In the genomic region with DNA sequence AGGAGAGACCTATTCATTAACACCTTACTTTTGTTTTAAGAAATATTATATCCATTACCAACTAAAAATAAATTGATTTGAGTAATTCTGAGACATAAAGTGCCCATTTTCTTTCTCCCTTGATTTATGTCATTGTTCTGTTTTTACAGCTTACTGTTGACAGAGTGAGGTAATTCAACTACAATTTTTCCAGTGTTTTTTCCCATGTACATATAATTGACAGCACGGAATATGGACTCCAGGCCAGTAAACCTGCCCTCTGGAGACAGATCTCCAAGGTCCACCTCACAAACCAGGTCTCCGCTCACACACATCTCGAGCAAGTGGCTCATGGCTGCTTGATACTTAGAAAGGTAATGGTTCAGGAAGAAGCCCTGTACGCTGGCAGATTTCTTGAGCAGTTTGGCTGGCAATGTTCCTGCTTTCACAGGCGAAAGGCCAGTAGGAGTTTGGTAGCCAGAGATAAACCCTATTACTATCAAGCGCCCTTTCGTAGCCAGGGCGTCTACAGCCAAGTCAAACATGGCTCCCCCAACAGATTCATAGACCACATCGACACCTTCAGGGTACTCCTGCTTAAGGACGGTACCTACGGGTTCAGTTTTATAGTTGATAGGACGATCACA, we compare ENCODE assay signal across 15 cellular contexts. TPM values are rescaled to one million over a fixed set of nuclear protein-coding genes. Genes with fewer than 3 reads are reported as not detected.
DNase-seq lines count a peak whose midpoint lies in the region; ATAC-seq, FAIRE-seq and TF ChIP-seq lines count a peak whose summit lies in the region.
"Had no signal": no experiment of that assay in that cellular context is flagged by ENCODE, and none has a peak within 500 bp of the region (broad histone marks: within the 10 kb centered on the region; RNA-seq: fewer than 3 reads in every experiment).

No MANE protein-coding gene starts in this region.

- peaks cover 52% of the 10 kb centered on the region for H3K4me1 Mint-ChIP-seq in activated T-cell treated with anti-CD3 and anti-CD28 coated beads, Interleukin-2, amount 50 U/mL, for 24 hours (ENCODE audit: low read depth)
- peaks cover 44% of the 10 kb centered on the region for H3K4me1 Mint-ChIP-seq in activated T-cell treated with anti-CD3 and anti-CD28 coated beads, Interleukin-2, amount 50 U/mL, for 4 hours (ENCODE audit: low read depth)
- H3K4me1 Mint-ChIP-seq in MCF 10A (ENCODE audit: insufficient read depth, unreplicated experiment): peaks cover 12% of the 10 kb centered on the region
- peaks cover 14 to 54% (median 50%) of the 10 kb centered on the region in 7 donors for H3K4me1 Mint-ChIP-seq in naive thymus-derived CD4-positive, alpha-beta T cell
- peaks cover 31% of the 10 kb centered on the region for H3K4me1 Mint-ChIP-seq in activated CD8-positive, alpha-beta T cell treated with anti-CD3 and anti-CD28 coated beads for 36 hours (ENCODE audit: low read depth)

- peaks cover 35% of the 10 kb centered on the region for H3K36me3 Mint-ChIP-seq in activated T-cell treated with anti-CD3 and anti-CD28 coated beads, Interleukin-2, amount 50 U/mL, for 24 hours (ENCODE audit: low read depth)
- H3K36me3 Mint-ChIP-seq in activated T-cell treated with anti-CD3 and anti-CD28 coated beads, Interleukin-2, amount 50 U/mL, for 4 hours (ENCODE audit: insufficient read depth): peaks cover 11% of the 10 kb centered on the region
- H3K36me3 Mint-ChIP-seq in MCF 10A (ENCODE audit: insufficient read depth, unreplicated experiment): peaks cover 25% of the 10 kb centered on the region
- H3K36me3 Mint-ChIP-seq in naive thymus-derived CD4-positive, alpha-beta T cell: peaks cover 0 to 31% (median 15%) of the 10 kb centered on the region in 5 donors
- H3K36me3 Mint-ChIP-seq in activated CD8-positive, alpha-beta T cell treated with anti-CD3 and anti-CD28 coated beads for 36 hours (ENCODE audit: low read depth): peaks cover 6% of the 10 kb centered on the region

- H3K4me1 ChIP-seq in naive thymus-derived CD4-positive, alpha-beta T cell (ENCODE audit: control insufficient read depth in 2 of 2, insufficient read depth in 2 of 2, low read length in 2 of 2): peaks cover 0 to 3% of the 10 kb centered on the region in 2 donors

- POLR2A ChIA-PET in MCF 10A (lab: Yijun Ruan, JAX): interaction anchor here (0.7 kb wide), 1 partner anchor 73 kb away, joined by 4 read pairs; no protein-coding TSS in a partner anchor
- POLR2A ChIA-PET in naive thymus-derived CD4-positive, alpha-beta T cell (lab: Charles Lee): no interaction called here
- POLR2A ChIA-PET in activated CD8-positive, alpha-beta T cell treated with anti-CD3 and anti-CD28 coated beads for 36 hours (lab: Charles Lee): interaction anchor here (0.6 kb wide), 1 partner anchor 68 kb away, joined by 3 read pairs; no protein-coding TSS in a partner anchor

- no peak for ATAC-seq in activated T-cell treated with anti-CD3 and anti-CD28 coated beads, Interleukin-2, amount 50 U/mL, for 4 hours
- ATAC-seq in naive thymus-derived CD4-positive, alpha-beta T cell: no peak
- ATAC-seq in activated CD8-positive, alpha-beta T cell treated with anti-CD3 and anti-CD28 coated beads for 36 hours: no peak

- no peak overlapping the region for H3K27ac ChIP-seq in naive thymus-derived CD4-positive, alpha-beta T cell (ENCODE audit: low read depth, low read length)
- H3K27ac ChIP-seq: adrenal gland had no signal

- TF ChIP-seq CTCF in MCF 10A (IDR thresholded peaks at IDR 0.05; ENCODE audit: unreplicated experiment) (no peak), GM20000 (IDR thresholded peaks at IDR 0.05; ENCODE audit: extremely low read depth, missing control alignments) (no peak)
- no peak for TF ChIP-seq CTCF in activated CD8-positive, alpha-beta T cell treated with anti-CD3 and anti-CD28 coated beads for 36 hours (IDR thresholded peaks at IDR 0.05)

- H3K4me3 Mint-ChIP-seq in activated T-cell treated with anti-CD3 and anti-CD28 coated beads, Interleukin-2, amount 50 U/mL, for 24 hours: no peak overlapping the region
- H3K4me3 Mint-ChIP-seq in activated T-cell treated with anti-CD3 and anti-CD28 coated beads, Interleukin-2, amount 50 U/mL, for 4 hours: no peak overlapping the region
- H3K4me3 Mint-ChIP-seq in MCF 10A (ENCODE audit: unreplicated experiment): no peak overlapping the region
- H3K4me3 Mint-ChIP-seq in naive thymus-derived CD4-positive, alpha-beta T cell: no peak overlapping the region
- no peak overlapping the region for H3K4me3 Mint-ChIP-seq in activated CD8-positive, alpha-beta T cell treated with anti-CD3 and anti-CD28 coated beads for 36 hours
- H3K4me3 Mint-ChIP-seq: activated CD4-positive, alpha-beta memory T cell treated with anti-CD3 and anti-CD28 coated beads for 36 hours had no signal

- no peak for TF ChIP-seq POLR2A in GM12892 (IDR thresholded peaks at IDR 0.05; ENCODE audit: low read depth, low read length)

- CTCF ChIA-PET in MCF 10A (lab: Yijun Ruan, JAX): interaction anchor here (0.6 kb wide), 1 partner anchor 274 kb away, joined by 4 read pairs; no protein-coding TSS in a partner anchor
- CTCF ChIA-PET in naive thymus-derived CD4-positive, alpha-beta T cell (lab: Charles Lee): interaction anchor here (1.6 kb wide), 1 partner anchor 43 kb away, joined by 4 read pairs; no protein-coding TSS in a partner anchor
- CTCF ChIA-PET in activated CD8-positive, alpha-beta T cell treated with anti-CD3 and anti-CD28 coated beads for 36 hours (lab: Charles Lee): no interaction called here

- H3K36me3 ChIP-seq in naive thymus-derived CD4-positive, alpha-beta T cell (ENCODE audit: control insufficient read depth in 2 of 3, insufficient read depth in 3 of 3, low read length in 3 of 3): peaks cover 0 to 12% (median 3%) of the 10 kb centered on the region in 3 experiments

- H3K27ac Mint-ChIP-seq in activated T-cell treated with anti-CD3 and anti-CD28 coated beads, Interleukin-2, amount 50 U/mL, for 24 hours: peak overlapping the region; percentile 67
- no peak overlapping the region for H3K27ac Mint-ChIP-seq in MCF 10A (ENCODE audit: low read depth, unreplicated experiment)
- peak overlapping the region in 6 of 9 donors; percentile 36 to 75 (median 67) for H3K27ac Mint-ChIP-seq in naive thymus-derived CD4-positive, alpha-beta T cell
- H3K27ac Mint-ChIP-seq in activated CD8-positive, alpha-beta T cell treated with anti-CD3 and anti-CD28 coated beads for 36 hours: no peak overlapping the region
- H3K27ac Mint-ChIP-seq: activated CD4-positive, alpha-beta memory T cell treated with anti-CD3 and anti-CD28 coated beads for 36 hours had no signal

- H3K9me3 ChIP-seq in naive thymus-derived CD4-positive, alpha-beta T cell (ENCODE audit: control insufficient read depth in 2 of 3, low read length in 3 of 3): no peaks in the 10 kb centered on the region
- H3K9me3 ChIP-seq: adrenal gland had no signal

- H3K27me3 ChIP-seq in naive thymus-derived CD4-positive, alpha-beta T cell (ENCODE audit: control insufficient read depth in 2 of 2, insufficient read depth in 2 of 2, low read length in 2 of 2): no peaks in the 10 kb centered on the region
- H3K27me3 ChIP-seq: adrenal gland had no signal

- no peak for FAIRE-seq in GM12892 (lab: Jason Lieb, UNC)
- FAIRE-seq: colon, kidney had no signal

- intact Hi-C loops in MCF 10A (cut with micrococcal nuclease): no loop called here
- intact Hi-C loops in naive thymus-derived CD4-positive, alpha-beta T cell (cut with micrococcal nuclease): no loop called here
- intact Hi-C loops in activated CD8-positive, alpha-beta T cell treated with anti-CD3 and anti-CD28 coated beads for 36 hours (cut with micrococcal nuclease): no loop called here

- TSS peak; percentile 3 for BruUV-seq in MCF 10A (replicated peaks; lab: Mats Ljungman, UMichigan)

- H3K4me3 ChIP-seq in naive thymus-derived CD4-positive, alpha-beta T cell (ENCODE audit: low read length): no peak overlapping the region
- H3K4me3 ChIP-seq: adrenal gland had no signal

- no peaks in the 10 kb centered on the region for H3K9me3 Mint-ChIP-seq in activated T-cell treated with anti-CD3 and anti-CD28 coated beads, Interleukin-2, amount 50 U/mL, for 24 hours
- H3K9me3 Mint-ChIP-seq in activated T-cell treated with anti-CD3 and anti-CD28 coated beads, Interleukin-2, amount 50 U/mL, for 4 hours: no peaks in the 10 kb centered on the region
- H3K9me3 Mint-ChIP-seq in MCF 10A (ENCODE audit: unreplicated experiment): no peaks in the 10 kb centered on the region
- no peaks in the 10 kb centered on the region for H3K9me3 Mint-ChIP-seq in naive thymus-derived CD4-positive, alpha-beta T cell
- H3K9me3 Mint-ChIP-seq in activated CD8-positive, alpha-beta T cell treated with anti-CD3 and anti-CD28 coated beads for 36 hours: no peaks in the 10 kb centered on the region
- H3K9me3 Mint-ChIP-seq: activated CD4-positive, alpha-beta memory T cell treated with anti-CD3 and anti-CD28 coated beads for 36 hours had no signal

- no peak for DNase-seq in activated T-cell treated with anti-CD3 and anti-CD28 coated beads, Interleukin-2, amount 50 U/mL, for 24 hours
- no peak for DNase-seq in activated T-cell treated with anti-CD3 and anti-CD28 coated beads, Interleukin-2, amount 50 U/mL, for 4 hours
- DNase-seq in MCF 10A (ENCODE audit: unreplicated experiment) (no peak), GF-D8 (lab: John Stamatoyannopoulos, UW) (no peak), GM20000 (ENCODE audit: low spot score) (no peak), GM12892 (ENCODE audit: insufficient read length) (no peak)
- no peak for DNase-seq in naive thymus-derived CD4-positive, alpha-beta T cell
- no peak for DNase-seq in activated CD8-positive, alpha-beta T cell treated with anti-CD3 and anti-CD28 coated beads for 36 hours
- DNase-seq: activated CD4-positive, alpha-beta memory T cell treated with anti-CD3 and anti-CD28 coated beads for 36 hours; adrenal gland; C1 segment of cervical spinal cord; kidney; NCI-H187 treated with DMSO at 0.1 percent for 48 hours; NCI-H524 treated with DMSO at 0.1 percent for 48 hours had no signal

- H3K27me3 Mint-ChIP-seq in activated T-cell treated with anti-CD3 and anti-CD28 coated beads, Interleukin-2, amount 50 U/mL, for 24 hours: peaks cover 13% of the 10 kb centered on the region
- no peaks in the 10 kb centered on the region for H3K27me3 Mint-ChIP-seq in activated T-cell treated with anti-CD3 and anti-CD28 coated beads, Interleukin-2, amount 50 U/mL, for 4 hours (ENCODE audit: low read depth)
- H3K27me3 Mint-ChIP-seq in MCF 10A (ENCODE audit: insufficient read depth, unreplicated experiment): no peaks in the 10 kb centered on the region
- H3K27me3 Mint-ChIP-seq in naive thymus-derived CD4-positive, alpha-beta T cell: peaks cover 0 to 24% (median 0%) of the 10 kb centered on the region in 5 donors
- H3K27me3 Mint-ChIP-seq in activated CD8-positive, alpha-beta T cell treated with anti-CD3 and anti-CD28 coated beads for 36 hours: peaks cover 11% of the 10 kb centered on the region
- H3K27me3 Mint-ChIP-seq: activated CD4-positive, alpha-beta memory T cell treated with anti-CD3 and anti-CD28 coated beads for 36 hours had no signal

RNA-seq across cellular contexts. Expression of a gene that starts 7.6 kb away (rescaled TPM):
- 10 to 100 TPM in 1 of 3 donors, 1 to 10 TPM in 2; 8.9 to 12.8 (median 9.2) TPM for total RNA-seq in activated T-cell treated with anti-CD3 and anti-CD28 coated beads, Interleukin-2, amount 50 U/mL, for 4 hours
- 19.8 and 20.6 TPM in 2 replicates for total RNA-seq in MCF 10A (2022)
- total RNA-seq in naive thymus-derived CD4-positive, alpha-beta T cell: 10 to 100 TPM; 25.1 to 59.1 (median 31.7) TPM
- polyA plus RNA-seq in naive thymus-derived CD4-positive, alpha-beta T cell: 10 to 100 TPM; 17.0 to 25.5 TPM
- total RNA-seq in activated CD8-positive, alpha-beta T cell treated with anti-CD3 and anti-CD28 coated beads for 36 hours: 10 to 100 TPM; 20.0 to 21.1 TPM
- polyA plus RNA-seq in GM12892 (2012; ENCODE audit: missing spikeins): 29.4 TPM

RNA-seq across cellular contexts. Expression of a gene that starts 9.2 kb away (rescaled TPM):
- 10 to 100 TPM; 10.8 to 13.6 (median 12.5) TPM for total RNA-seq in activated T-cell treated with anti-CD3 and anti-CD28 coated beads, Interleukin-2, amount 50 U/mL, for 4 hours
- total RNA-seq in MCF 10A (2022): 9.7 and 11.7 TPM in 2 replicates
- 10 to 100 TPM; 17.9 to 33.5 (median 25.7) TPM for total RNA-seq in naive thymus-derived CD4-positive, alpha-beta T cell
- polyA plus RNA-seq in naive thymus-derived CD4-positive, alpha-beta T cell: 1 to 10 TPM; 4.5 to 6.6 TPM
- 10 to 100 TPM; 10.8 to 11.0 TPM for total RNA-seq in activated CD8-positive, alpha-beta T cell treated with anti-CD3 and anti-CD28 coated beads for 36 hours
- polyA plus RNA-seq in GM12892 (2012; ENCODE audit: missing spikeins): 4.5 TPM

Comparison
In these comparisons a context has a peak if more than half of its experiments do, and no peak if none do; other contexts are left out.
1. H3K27ac Mint-ChIP-seq: peak in activated T-cell treated with anti-CD3 and anti-CD28 coated beads, Interleukin-2, amount 50 U/mL, for 24 hours (single experiment) and naive thymus-derived CD4-positive, alpha-beta T cell (6 of 9); none in MCF 10A (single experiment) and activated CD8-positive, alpha-beta T cell treated with anti-CD3 and anti-CD28 coated beads for 36 hours (single experiment).